28 cellular contexts compared by ENCODE assay signal in the genomic region with DNA sequence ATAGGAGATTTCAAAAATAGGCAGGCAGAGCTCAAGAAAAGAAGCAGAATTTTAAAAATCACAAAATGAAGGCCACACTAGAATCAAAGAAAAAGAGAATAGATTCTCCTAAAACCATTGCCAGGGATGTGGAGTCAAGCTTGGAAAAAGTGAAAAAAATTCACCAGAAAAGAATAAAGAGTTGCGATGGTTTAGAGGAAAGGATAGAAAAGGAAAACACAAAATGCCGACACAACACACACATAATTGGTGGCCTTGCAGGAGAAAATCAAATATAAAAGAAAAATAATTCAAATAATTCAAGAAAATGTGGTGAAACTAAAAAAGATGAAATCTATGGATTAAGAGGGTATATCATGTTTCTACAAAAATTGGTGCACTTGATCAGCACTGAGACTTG.
"Had no signal": no experiment of that assay in that cellular context is flagged by ENCODE, and none has a peak within 500 bp of the region (broad histone marks: within the 10 kb centered on the region; RNA-seq: fewer than 3 reads in every experiment).

No MANE protein-coding gene starts in this region.

- H3K27me3 ChIP-seq: adrenal gland, MG63, SJCRH30 had no signal

- H3K36me3 ChIP-seq: adrenal gland, MG63, SJCRH30 had no signal

- H3K4me3 ChIP-seq: adrenal gland, K562, MG63, SJCRH30, SK-N-MC had no signal

- DNase-seq: activated CD4-positive, alpha-beta T cell treated with anti-CD3 and anti-CD28 coated beads, Interleukin-2, amount 10 ng/mL, durations not matched to agents 7 days and 5 days; activated CD4-positive, alpha-beta T cell treated with anti-CD3 and anti-CD28 coated beads, Interleukin-2, amount 50 U/mL, for 48 hours; activated CD8-positive, alpha-beta memory T cell treated with anti-CD3 and anti-CD28 coated beads, Interleukin-2, amount 50 U/mL, for 4 hours; activated effector memory CD4-positive, alpha-beta T cell treated with Interleukin-2 at 50 U/mL for 16 hours; activated naive CD4-positive, alpha-beta T cell; activated T-cell treated with anti-CD3 and anti-CD28 coated beads for 4 hours; activated T-cell treated with anti-CD3 and anti-CD28 coated beads, Interleukin-2, amount 50 U/mL, for 4 hours; adrenal gland; anterior cingulate cortex; caudate nucleus; IMR-90; MG63; NCI-H1048; NCI-H1105 treated with DMSO at 0.1 percent for 48 hours; NCI-H1436; NCI-H1694; NCI-H1930; NCI-H2081 treated with DMSO at 0.1 percent for 48 hours; NCI-H226; NCI-H524 treated with DMSO at 0.1 percent for 48 hours; SHP77; SJCRH30 had no signal

- H3K9me3 ChIP-seq: MG63 had no signal

- H3K27ac ChIP-seq: adrenal gland, SJCRH30, SK-N-MC had no signal

- H3K4me3 Mint-ChIP-seq: activated CD4-positive, alpha-beta T cell treated with anti-CD3 and anti-CD28 coated beads, Interleukin-2, amount 10 ng/mL, durations not matched to agents 7 days and 5 days; activated T-cell treated with anti-CD3 and anti-CD28 coated beads, Interleukin-2, amount 50 U/mL, for 4 hours; activated T-helper 1 cell treated with anti-CD3 and anti-CD28 coated beads, Interleukin-12 subunit alpha, Interleukin-12 subunit beta, Interleukin-2, Interleukin-4 antibody, amounts not matched to agents 30 ng/mL and 10 ng/mL and 1 ng/mL, durations not matched to agents 14 hours and 24 hours and 36 hours; brain; T-helper 2 cell treated with Interferon-gamma antibody and Interleukin-4, amounts not matched to agents 5 μg/mL and 100 μg/mL, for 36 hours had no signal

- H3K27ac Mint-ChIP-seq: activated CD4-positive, alpha-beta T cell treated with anti-CD3 and anti-CD28 coated beads, Interleukin-2, amount 10 ng/mL, durations not matched to agents 7 days and 5 days; activated naive CD4-positive, alpha-beta T cell treated with anti-CD3 and anti-CD28 coated beads, Interleukin-2, amount 50 U/mL, for 72 hours; activated T-helper 1 cell treated with anti-CD3 and anti-CD28 coated beads, Interleukin-12 subunit alpha, Interleukin-12 subunit beta, Interleukin-2, Interleukin-4 antibody, amounts not matched to agents 30 ng/mL and 10 ng/mL and 1 ng/mL, durations not matched to agents 14 hours and 24 hours and 36 hours; brain; T-helper 2 cell treated with Interferon-gamma antibody and Interleukin-4, amounts not matched to agents 5 μg/mL and 100 μg/mL, for 36 hours had no signal

- H3K27me3 Mint-ChIP-seq: activated CD4-positive, alpha-beta T cell treated with anti-CD3 and anti-CD28 coated beads, Interleukin-2, amount 10 ng/mL, durations not matched to agents 7 days and 5 days; brain had no signal

- H3K4me1 ChIP-seq: adrenal gland, SJCRH30 had no signal
